8 cellular contexts compared by ENCODE assay signal in genomic region chr6:144215932-144216667, GRCh38.
A peak's percentile ranks its signal among the peaks of the same experiment; 100 is the strongest.
DNase-seq lines count a peak whose midpoint lies in the region; ATAC-seq, FAIRE-seq and TF ChIP-seq lines count a peak whose summit lies in the region.

No MANE protein-coding gene starts in this region.

- H3K27ac Mint-ChIP-seq in natural killer cell, result peak overlapping the region; percentile 97 to 100

- peak; percentile 84 to 93 (median 86) for ATAC-seq in natural killer cell

- DNase-seq in H54 (ENCODE audit: insufficient read length, low spot score) (peak; percentile 79), LNCaP clone FGC (ENCODE audit: low read depth) (peak; percentile 87), RPMI8226 (peak; percentile 93), fibroblast of peridontal ligament (ENCODE audit: extremely low read depth) (peak; percentile 99), natural killer cell (peak; percentile 91)
- DNase-seq in activated T-helper 9 cell treated with anti-CD3 and anti-CD28 coated beads, Interleukin-2, amount 50 U/mL, for 16 hours (ENCODE audit: low read depth), result peak; percentile 84
- peak; percentile 89 to 99 (median 94) for DNase-seq in stimulated activated naive CD4-positive, alpha-beta T cell (lab: John Stamatoyannopoulos, UW)

- FAIRE-seq in H54 (lab: Jason Lieb, UNC), result no peak

- TF ChIP-seq CTCF in LNCaP clone FGC (IDR thresholded peaks at IDR 0.05; ENCODE audit: control insufficient read depth, extremely low read depth, insufficient read depth) (peak; percentile 71), natural killer cell (IDR thresholded peaks at IDR 0.05) (peak; percentile 48)

- H3K4me1 ChIP-seq in ES-I3 (ENCODE audit: insufficient read depth, low read length), result no peaks in the 10 kb centered on the region

- H3K27me3 Mint-ChIP-seq in natural killer cell (ENCODE audit: low read depth in 2 of 2), result peaks cover 8 to 10% of the 10 kb centered on the region in 2 donors

- 0 out of 2 replicates have a peak, but pooled peaks cover 3% of the 10 kb centered on the region for H3K9me3 ChIP-seq in ES-I3 (ENCODE audit: control insufficient read depth, insufficient read depth, low read length)

- H3K36me3 ChIP-seq in ES-I3 (ENCODE audit: insufficient read depth, low read length), result no peaks in the 10 kb centered on the region

- H3K9ac ChIP-seq in ES-I3 (ENCODE audit: low read depth, low read length), result peak overlapping the region; percentile 73

- TF ChIP-seq POLR2A in H54 (IDR thresholded peaks at IDR 0.05; ENCODE audit: low read depth, low read length), result no peak

- H3K36me3 Mint-ChIP-seq in natural killer cell, result no peaks in the 10 kb centered on the region

- H3K4me3 Mint-ChIP-seq in natural killer cell, result peak overlapping the region; percentile 97

- intact Hi-C loops in natural killer cell (cut with micrococcal nuclease), result loop anchor here (1.0 to 5.0 kb wide), 3 partner anchors 65 to 266 kb away; no protein-coding TSS in a partner anchor

- H3K4me3 ChIP-seq in LNCaP clone FGC (ENCODE audit: low read depth, low read length), result peak overlapping the region; percentile 56

- H3K4me1 Mint-ChIP-seq in natural killer cell, result peaks cover 37 to 40% of the 10 kb centered on the region in 2 donors

- H3K9me3 Mint-ChIP-seq in natural killer cell, result no peaks in the 10 kb centered on the region

Comparison
In these comparisons a context has a peak if more than half of its experiments do, and no peak if none do; other contexts are left out.
1. Peak in every context shown above with its lines: DNase-seq, ATAC-seq and H3K4me3 ChIP-seq.